ENCODE assay signal across 23 cellular contexts in genomic region chr17:15397605-15398004, GRCh38. TPM values are rescaled to one million over a fixed set of nuclear protein-coding genes. Genes with fewer than 3 reads are reported as not detected.
DNase-seq lines count a peak whose midpoint lies in the region; ATAC-seq and TF ChIP-seq lines count a peak whose summit lies in the region.
"Had no signal": no experiment of that assay in that cellular context is flagged by ENCODE, and none has a peak within 500 bp of the region (broad histone marks: within the 10 kb centered on the region; RNA-seq: fewer than 3 reads in every experiment).

No MANE protein-coding gene starts in this region.

- no peak overlapping the region for H2AFZ ChIP-seq in IMR-90 (replicated peaks; ENCODE audit: low read length, poor library complexity)

- no peak for TF ChIP-seq CTCF in IMR-90 (conservative IDR thresholded peaks at IDR 0.05; ENCODE audit: low read depth, low read length)
- TF ChIP-seq CTCF in stomach (IDR thresholded peaks at IDR 0.05): no peak
- no peak for TF ChIP-seq CTCF in Peyer's patch (IDR thresholded peaks at IDR 0.05)

- DNase-seq in IMR-90: no peak
- DNase-seq in amniotic epithelial cell (ENCODE audit: low read depth): peak; percentile 85
- peak; percentile 60 for DNase-seq in islet precursor cell
- DNase-seq in stomach: no peak
- no peak for DNase-seq in effector memory CD4-positive, alpha-beta T cell
- no peak for DNase-seq in Peyer's patch
- DNase-seq: CD4-positive, alpha-beta T cell; COR-L47; DMS79; H9; NCI-H1105; NCI-H226; NCI-H510A treated with DMSO at 0.1 percent for 48 hours; NCI-H748 treated with DMSO at 0.1 percent for 48 hours had no signal

- H3K18ac ChIP-seq in IMR-90 (ENCODE audit: low read depth, low read length): peak overlapping the region; percentile 20; the same call in 1 of the 2 replicates

- H3K27me3 ChIP-seq in IMR-90 (ENCODE audit: control insufficient read depth, insufficient read depth, low read length) (no peaks in the 10 kb centered on the region), stomach (no peaks in the 10 kb centered on the region), Peyer's patch (no peaks in the 10 kb centered on the region)
- H3K27me3 ChIP-seq in effector memory CD4-positive, alpha-beta T cell (replicated peaks; ENCODE audit: control insufficient read depth, insufficient read depth, low read length, poor library complexity, severe bottlenecking): no peaks in the 10 kb centered on the region
- H3K27me3 ChIP-seq: BLaER1 had no signal

- peak overlapping the region; percentile 54; the same call in 1 of the 2 replicates for H3K4ac ChIP-seq in IMR-90 (ENCODE audit: low read depth, low read length)

- H2BK120ac ChIP-seq in IMR-90 (ENCODE audit: low read depth, low read length): peak overlapping the region; percentile 89

- WGBS in IMR-90 (ENCODE audit: extremely low coverage in 2 of 2, insufficient read length in 1 of 2), 2 experiments: 80% methylated on average over 1 of the region's 5 CpGs; no CpG with 5 or more reads in 1 of the 2 experiments
- WGBS in stomach, 5 donors: 65 to 77% (median 76%) methylated on average over 5 of the region's 5 CpGs

- peak overlapping the region; percentile 78; the same call in 1 of the 2 replicates for H2AK5ac ChIP-seq in IMR-90 (ENCODE audit: low read depth, low read length)

- no peak overlapping the region; the same call in 1 of the 2 replicates for H4K91ac ChIP-seq in IMR-90 (ENCODE audit: insufficient read depth, low read depth, low read length)

- peak overlapping the region; percentile 5; the same call in 1 of the 2 replicates for H3K14ac ChIP-seq in IMR-90 (replicated peaks; ENCODE audit: low read depth, low read length)

- H3K9ac ChIP-seq in IMR-90 (ENCODE audit: low read depth, low read length): no peak overlapping the region
- H3K9ac ChIP-seq: BLaER1, GM23248, KMS-11 had no signal

- H3K79me1 ChIP-seq in IMR-90 (ENCODE audit: low read depth in 1 of 2, low read length in 2 of 2): no peaks in the 10 kb centered on the region

- H4K20me1 ChIP-seq in IMR-90 (ENCODE audit: insufficient read depth, low read length): no peaks in the 10 kb centered on the region; the same call in 1 of the 2 replicates
- H4K20me1 ChIP-seq: BLaER1 had no signal

- H3K9me3 ChIP-seq in IMR-90 (ENCODE audit: control insufficient read depth, insufficient read depth, low read length) (no peaks in the 10 kb centered on the region), stomach (no peaks in the 10 kb centered on the region), Peyer's patch (no peaks in the 10 kb centered on the region)
- no peaks in the 10 kb centered on the region for H3K9me3 ChIP-seq in effector memory CD4-positive, alpha-beta T cell (ENCODE audit: control insufficient read depth, low read length)
- H3K9me3 ChIP-seq: BLaER1 had no signal

- BruUV-seq in IMR-90 (replicated peaks; lab: Mats Ljungman, UMichigan): no TSS peak

- peak overlapping the region; percentile 80; the same call in 2 of the 3 replicates for H2BK15ac ChIP-seq in IMR-90 (ENCODE audit: low read depth, low read length)

- H4K5ac ChIP-seq in IMR-90 (ENCODE audit: low read depth, low read length): no peak overlapping the region

- no peak for TF ChIP-seq RAD21 in IMR-90 (IDR thresholded peaks at IDR 0.05; ENCODE audit: low read length)

- peaks cover 20% of the 10 kb centered on the region for H3K9me1 ChIP-seq in IMR-90 (ENCODE audit: insufficient read depth, low read length)

- peak overlapping the region in 1 of 2 experiments; percentile 44; a peak in 1 of 4 replicates for H4K8ac ChIP-seq in IMR-90 (ENCODE audit: low read depth in 2 of 2, low read length in 2 of 2)

- H3K27ac ChIP-seq in IMR-90 (ENCODE audit: insufficient read depth, low read length) (no peak overlapping the region), stomach (peak overlapping the region in 3 of 5 donors; percentile 65 to 84 (median 75)), Peyer's patch (no peak overlapping the region)
- no peak overlapping the region for H3K27ac ChIP-seq in effector memory CD4-positive, alpha-beta T cell (ENCODE audit: insufficient read depth, low read length, poor library complexity, severe bottlenecking)
- H3K27ac ChIP-seq: BLaER1, GM23248, HL-60, KMS-11 had no signal

- no peak overlapping the region for H3K4me3 ChIP-seq in IMR-90 (ENCODE audit: insufficient read depth, low read depth, low read length)
- H3K4me3 ChIP-seq in stomach: no peak overlapping the region
- H3K4me3 ChIP-seq in effector memory CD4-positive, alpha-beta T cell (ENCODE audit: insufficient read depth, low read depth, low read length, poor library complexity, severe bottlenecking): no peak overlapping the region
- H3K4me3 ChIP-seq in Peyer's patch: no peak overlapping the region
- H3K4me3 ChIP-seq: BLaER1 had no signal

- TF ChIP-seq EP300 in stomach (IDR thresholded peaks at IDR 0.05): peak; percentile 79

- H3K4me1 ChIP-seq in IMR-90 (ENCODE audit: control insufficient read depth, insufficient read depth, low read length) (peaks cover 16% of the 10 kb centered on the region), stomach (peaks cover 11 to 29% (median 15%) of the 10 kb centered on the region in 4 donors), Peyer's patch (peaks cover 0 to 9% (median 0%) of the 10 kb centered on the region in 4 donors)
- H3K4me1 ChIP-seq in effector memory CD4-positive, alpha-beta T cell (ENCODE audit: control insufficient read depth, insufficient read depth, low read length, poor library complexity, severe bottlenecking): no peaks in the 10 kb centered on the region
- H3K4me1 ChIP-seq: BLaER1 had no signal

- intact Hi-C loops in IMR-90 (cut with micrococcal nuclease) (no loop called here), stomach (cut with DNase I; ENCODE audit: low total_unique reads) (no loop called here)

- no peak overlapping the region for H3K56ac ChIP-seq in IMR-90 (ENCODE audit: extremely low read depth, insufficient read depth, low read length)

- no peaks in the 10 kb centered on the region for H3K36me3 ChIP-seq in IMR-90 (ENCODE audit: control insufficient read depth, insufficient read depth, low read length)
- no peaks in the 10 kb centered on the region for H3K36me3 ChIP-seq in stomach
- H3K36me3 ChIP-seq in effector memory CD4-positive, alpha-beta T cell (ENCODE audit: control insufficient read depth, insufficient read depth, low read length): no peaks in the 10 kb centered on the region
- no peaks in the 10 kb centered on the region for H3K36me3 ChIP-seq in Peyer's patch
- H3K36me3 ChIP-seq: BLaER1 had no signal

- dilution Hi-C loops in IMR-90 (cut with HindIII; ENCODE audit: low sequenced_read_pairs, unreplicated experiment): no loop called here

- CTCF ChIA-PET in IMR-90 (lab: Yijun Ruan, JAX): no interaction called here

- POLR2A ChIA-PET in IMR-90 (lab: Charles Lee; ENCODE audit: unreplicated experiment): no interaction called here

- H2BK20ac ChIP-seq in IMR-90 (ENCODE audit: low read depth, low read length): peak overlapping the region; percentile 86

- no peak overlapping the region for H2BK5ac ChIP-seq in IMR-90 (ENCODE audit: low read depth, low read length, poor library complexity, severe bottlenecking)

- TF ChIP-seq POLR2A in IMR-90 (IDR thresholded peaks at IDR 0.05; ENCODE audit: low read depth, low read length) (no peak), stomach (IDR thresholded peaks at IDR 0.05) (no peak), Peyer's patch (IDR thresholded peaks at IDR 0.05) (no peak)

- H2AK9ac ChIP-seq in IMR-90 (replicated peaks; ENCODE audit: low read depth, low read length, poor library complexity): no peak overlapping the region

- in situ Hi-C loops in IMR-90 (cut with MboI; ENCODE audit: low sequenced_read_pairs): no loop called here

- H3K23ac ChIP-seq in IMR-90 (ENCODE audit: low read depth, low read length): no peak overlapping the region

- ATAC-seq in IMR-90 (ENCODE audit: low read depth): no peak
- ATAC-seq in GM21367 (IDR thresholded peaks at IDR 0.05; ENCODE audit: unreplicated experiment): no peak
- no peak for ATAC-seq in GM19328 (IDR thresholded peaks at IDR 0.05; ENCODE audit: unreplicated experiment)
- ATAC-seq: Panc1 had no signal

- H3K4me2 ChIP-seq in IMR-90 (ENCODE audit: low read depth, low read length): no peak overlapping the region
- H3K4me2 ChIP-seq: BLaER1, KMS-11 had no signal

TF ChIP-seq in IMR-90, 13 proteins besides CTCF, POLR2A, EP300 and RAD21 (continues in another document):
- TF ChIP-seq BHLHE40 (IDR thresholded peaks at IDR 0.05; ENCODE audit: low read depth, low read length): no peak
- no peak for TF ChIP-seq FOS (IDR thresholded peaks at IDR 0.05; ENCODE audit: low read depth, low read length)
- TF ChIP-seq MAFK (IDR thresholded peaks at IDR 0.05; ENCODE audit: low read depth, low read length): no peak
- no peak for TF ChIP-seq NFE2L2 (IDR thresholded peaks at IDR 0.05; ENCODE audit: low read depth, low read length)
- no peak for TF ChIP-seq RFX5 (IDR thresholded peaks at IDR 0.05; ENCODE audit: low read depth, low read length)
- TF ChIP-seq RCOR1 (IDR thresholded peaks at IDR 0.05; ENCODE audit: insufficient replicate concordance, low read length): no peak
- no peak for TF ChIP-seq CEBPB (IDR thresholded peaks at IDR 0.05; ENCODE audit: low read depth, low read length)
- no peak for TF ChIP-seq ELK1 (IDR thresholded peaks at IDR 0.05; ENCODE audit: borderline replicate concordance, low read depth, low read length)
- TF ChIP-seq MAZ (IDR thresholded peaks at IDR 0.05; ENCODE audit: borderline replicate concordance, low read depth, low read length): no peak
- no peak for TF ChIP-seq SMC3 (IDR thresholded peaks at IDR 0.05; ENCODE audit: low read depth, low read length)
- TF ChIP-seq MXI1 (IDR thresholded peaks at IDR 0.05; ENCODE audit: borderline replicate concordance, low read depth, low read length): no peak
- no peak for TF ChIP-seq CHD1 (IDR thresholded peaks at IDR 0.05; ENCODE audit: low read depth, low read length)

RNA-seq across cellular contexts. Expression of gene TEKT3, which starts 56.2 kb away (rescaled TPM):
- total RNA-seq in IMR-90 (2012; rRNA removed) (not detected in 2 replicates), stomach (under 1 TPM in 1 of 5 donors, not detected in 4; 0.92 TPM), Peyer's patch (1 to 10 TPM in 2 of 4 donors, not detected in 2; 2.5 to 3.9 TPM)
- polyA plus RNA-seq in IMR-90 (2012; rRNA removed) (0.15 and 0.59 TPM in 2 replicates), stomach (1 to 10 TPM in 1 of 3 donors, under 1 TPM in 1, not detected in 1; 0.65 to 2.7 TPM)
- polyA plus RNA-seq in IMR-90 (2012; cell fraction: cytosol; rRNA removed): 0.20 and 0.47 TPM in 2 replicates
- polyA plus RNA-seq in IMR-90 (2012; cell fraction: nucleus; rRNA removed; ENCODE audit: low replicate concordance): 0.96 and 1.4 TPM in 2 replicates
- total RNA-seq: A673; CD4-positive, alpha-beta T cell; GM23248; HT-29 had no signal
- polyA plus RNA-seq: GM23248 had no signal

Comparison
In these comparisons a context has a peak if more than half of its experiments do, and no peak if none do; other contexts are left out.
1. DNase-seq: peak in amniotic epithelial cell (single experiment) and islet precursor cell (single experiment); none in IMR-90 (single experiment), stomach (single experiment), effector memory CD4-positive, alpha-beta T cell (0 of 3) and Peyer's patch (0 of 3).
2. H3K27ac ChIP-seq: peak in stomach (3 of 5); none in IMR-90 (single experiment), effector memory CD4-positive, alpha-beta T cell (single experiment) and Peyer's patch (0 of 4).